Comparison of ENCODE assay signal across 17 cellular contexts in genomic region chr3:21722301-21722700, GRCh38. TPM values are rescaled to one million over a fixed set of nuclear protein-coding genes. Genes with fewer than 3 reads are reported as not detected.
DNase-seq lines count a peak whose midpoint lies in the region; FAIRE-seq and TF ChIP-seq lines count a peak whose summit lies in the region.
"Had no signal": no experiment of that assay in that cellular context is flagged by ENCODE, and none has a peak within 500 bp of the region (broad histone marks: within the 10 kb centered on the region; RNA-seq: fewer than 3 reads in every experiment).

No MANE protein-coding gene starts in this region.

- H3K36me3 Mint-ChIP-seq in MCF 10A (ENCODE audit: insufficient read depth, unreplicated experiment) = no peaks in the 10 kb centered on the region
- H3K36me3 Mint-ChIP-seq: CD14-positive monocyte; CD4-positive, alpha-beta memory T cell had no signal

- CTCF ChIA-PET in MCF 10A (lab: Yijun Ruan, JAX) = no interaction called here

- peaks cover 0 to 8% of the 10 kb centered on the region in 2 donors for H3K9me3 ChIP-seq in breast epithelium
- H3K9me3 ChIP-seq: A549, HAP-1 had no signal

- FAIRE-seq in bronchial epithelial cell (lab: Jason Lieb, UNC) = no peak
- FAIRE-seq: A549, HepG2 had no signal

- no TSS peak for BruUV-seq in MCF 10A (replicated peaks; lab: Mats Ljungman, UMichigan)

- H3K27me3 Mint-ChIP-seq in MCF 10A (ENCODE audit: insufficient read depth, unreplicated experiment) = no peaks in the 10 kb centered on the region
- H3K27me3 Mint-ChIP-seq: CD4-positive, alpha-beta memory T cell had no signal

- no peaks in the 10 kb centered on the region for H3K36me3 ChIP-seq in breast epithelium
- no peaks in the 10 kb centered on the region for H3K36me3 ChIP-seq in bronchial epithelial cell (ENCODE audit: control insufficient read depth, insufficient read depth, low read length)
- H3K36me3 ChIP-seq: HAP-1 had no signal

- H3K27me3 ChIP-seq in breast epithelium (no peaks in the 10 kb centered on the region), bronchial epithelial cell (ENCODE audit: control insufficient read depth, insufficient read depth, low read length) (no peaks in the 10 kb centered on the region)
- H3K27me3 ChIP-seq: BLaER1 had no signal

- H3K27ac ChIP-seq in breast epithelium = peak overlapping the region; percentile 43 to 44
- H3K27ac ChIP-seq: 22Rv1, A549, BLaER1 had no signal

- peaks cover 26% of the 10 kb centered on the region for H3K4me1 Mint-ChIP-seq in MCF 10A (ENCODE audit: insufficient read depth, unreplicated experiment)
- H3K4me1 Mint-ChIP-seq: CD14-positive monocyte; CD4-positive, alpha-beta memory T cell had no signal

- no peaks in the 10 kb centered on the region for H3K4me1 ChIP-seq in breast epithelium
- H3K4me1 ChIP-seq: A549, BLaER1, HAP-1 had no signal

- intact Hi-C loops in breast epithelium (cut with DNase I; ENCODE audit: low total_unique reads) = no loop called here
- intact Hi-C loops in MCF 10A (cut with micrococcal nuclease) = no loop called here
- intact Hi-C loops in lower leg skin (cut with DNase I; ENCODE audit: low total_unique reads) = no loop called here

- POLR2A ChIA-PET in MCF 10A (lab: Yijun Ruan, JAX) = interaction anchor here (0.6 kb wide), 2 partner anchors 14 to 293 kb away, joined by 3 read pairs; no protein-coding TSS in a partner anchor

- H3K9me3 Mint-ChIP-seq in MCF 10A (ENCODE audit: unreplicated experiment) = no peaks in the 10 kb centered on the region

- DNase-seq in breast epithelium (ENCODE audit: low spot score in 2 of 2) = peak in 1 of 2 donors; percentile 58
- no peak for DNase-seq in MCF 10A (ENCODE audit: unreplicated experiment)
- DNase-seq in bronchial epithelial cell (ENCODE audit: low read depth) = peak; percentile 97
- peak; percentile 33 for DNase-seq in fibroblast of mammary gland (ENCODE audit: low read depth)
- no peak for DNase-seq in lower leg skin (ENCODE audit: low spot score in 2 of 2)
- no peak for DNase-seq in AG08396 (ENCODE audit: low spot score)
- no peak for DNase-seq in RKO (ENCODE audit: low spot score)
- DNase-seq: CD4-positive, alpha-beta memory T cell; DMS79 treated with DMSO at 0.1 percent for 48 hours; GF-D8 had no signal

- TF ChIP-seq POLR2A in breast epithelium (IDR thresholded peaks at IDR 0.05) = no peak
- no peak for TF ChIP-seq POLR2A in lower leg skin (IDR thresholded peaks at IDR 0.05)

- WGBS in lower leg skin, 2 donors = 85 to 96% methylated on average over 4 of the region's 4 CpGs

- H3K4me3 Mint-ChIP-seq in MCF 10A (ENCODE audit: unreplicated experiment) = no peak overlapping the region
- H3K4me3 Mint-ChIP-seq: CD14-positive monocyte had no signal

- no peak for TF ChIP-seq CTCF in breast epithelium (IDR thresholded peaks at IDR 0.05)
- TF ChIP-seq CTCF in MCF 10A (IDR thresholded peaks at IDR 0.05; ENCODE audit: unreplicated experiment) = no peak
- no peak for TF ChIP-seq CTCF in bronchial epithelial cell (IDR thresholded peaks at IDR 0.05; ENCODE audit: insufficient read depth, low read length, severe bottlenecking)
- no peak for TF ChIP-seq CTCF in fibroblast of mammary gland (conservative IDR thresholded peaks at IDR 0.05; ENCODE audit: control insufficient read depth, insufficient read depth, low read depth, low read length)
- TF ChIP-seq CTCF in lower leg skin (IDR thresholded peaks at IDR 0.05) = no peak

- H3K27ac Mint-ChIP-seq in MCF 10A (ENCODE audit: low read depth, unreplicated experiment) = no peak overlapping the region
- H3K27ac Mint-ChIP-seq: CD14-positive monocyte; CD4-positive, alpha-beta memory T cell had no signal

- H3K4me3 ChIP-seq in breast epithelium (no peak overlapping the region), bronchial epithelial cell (ENCODE audit: low read depth, low read length) (no peak overlapping the region), fibroblast of mammary gland (ENCODE audit: control insufficient read depth, low read depth, low read length) (no peak overlapping the region), lower leg skin (ENCODE audit: low read depth, poor library complexity, severe bottlenecking) (no peak overlapping the region)
- H3K4me3 ChIP-seq: A549, BLaER1, HAP-1 had no signal

RNA-seq across cellular contexts. Expression of gene ZNF385D, which starts 28.7 kb away (rescaled TPM):
- 1 to 10 TPM; 3.2 to 4.3 (median 3.8) TPM for total RNA-seq in breast epithelium
- 1.5 and 1.8 TPM in 2 replicates for total RNA-seq in MCF 10A (2022)
- total RNA-seq in bronchial epithelial cell = under 0.01 TPM in 1 of 2 replicates, not detected in the other
- 1 to 10 TPM in 2 of 4 donors, under 1 TPM in 2; 0.38 to 4.2 (median 2.1) TPM for total RNA-seq in lower leg skin
- total RNA-seq: CD4-positive, alpha-beta memory T cell; H4; HepG2 had no signal

Comparison
In these comparisons a context has a peak if more than half of its experiments do, and no peak if none do; other contexts are left out.
1. DNase-seq: peak in bronchial epithelial cell (single experiment) and fibroblast of mammary gland (single experiment); none in MCF 10A (single experiment), lower leg skin (0 of 2), AG08396 (single experiment) and RKO (single experiment).